ENCODE assay signal across 2 cellular contexts in the genomic region with DNA sequence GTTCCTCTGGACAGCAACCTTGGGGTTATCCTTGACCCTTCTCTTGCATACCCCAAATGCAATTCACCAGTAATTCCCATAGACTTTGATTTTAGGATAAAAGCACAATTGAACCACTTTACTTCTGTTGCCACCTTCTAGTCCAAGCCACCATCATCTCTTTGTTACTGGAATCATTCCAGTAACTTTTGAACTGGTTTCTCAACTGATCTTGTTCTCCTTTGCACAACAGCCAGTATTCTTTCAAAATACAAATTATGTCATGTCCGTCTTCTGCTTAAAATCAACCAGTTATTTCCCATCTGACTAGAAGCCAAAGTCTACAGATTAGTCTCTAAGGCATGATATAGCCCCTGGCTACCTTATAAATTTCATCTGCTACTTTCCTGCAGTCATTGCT.
TF ChIP-seq lines count a peak whose summit lies in the region.

No MANE protein-coding gene starts in this region.

TF ChIP-seq in liver, 16 proteins besides CTCF, POLR2A, EP300 and RAD21:
- no peak for TF ChIP-seq GABPA (IDR thresholded peaks at IDR 0.05 in 1 of 2, conservative IDR thresholded peaks at IDR 0.05 in 1 of 2)
- TF ChIP-seq TAF1 (conservative IDR thresholded peaks at IDR 0.05), result no peak
- TF ChIP-seq, protein P1, sequence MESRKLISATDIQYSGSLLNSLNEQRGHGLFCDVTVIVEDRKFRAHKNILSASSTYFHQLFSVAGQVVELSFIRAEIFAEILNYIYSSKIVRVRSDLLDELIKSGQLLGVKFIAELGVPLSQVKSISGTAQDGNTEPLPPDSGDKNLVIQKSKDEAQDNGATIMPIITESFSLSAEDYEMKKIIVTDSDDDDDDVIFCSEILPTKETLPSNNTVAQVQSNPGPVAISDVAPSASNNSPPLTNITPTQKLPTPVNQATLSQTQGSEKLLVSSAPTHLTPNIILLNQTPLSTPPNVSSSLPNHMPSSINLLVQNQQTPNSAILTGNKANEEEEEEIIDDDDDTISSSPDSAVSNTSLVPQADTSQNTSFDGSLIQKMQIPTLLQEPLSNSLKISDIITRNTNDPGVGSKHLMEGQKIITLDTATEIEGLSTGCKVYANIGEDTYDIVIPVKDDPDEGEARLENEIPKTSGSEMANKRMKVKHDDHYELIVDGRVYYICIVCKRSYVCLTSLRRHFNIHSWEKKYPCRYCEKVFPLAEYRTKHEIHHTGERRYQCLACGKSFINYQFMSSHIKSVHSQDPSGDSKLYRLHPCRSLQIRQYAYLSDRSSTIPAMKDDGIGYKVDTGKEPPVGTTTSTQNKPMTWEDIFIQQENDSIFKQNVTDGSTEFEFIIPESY (IDR thresholded peaks at IDR 0.05), result no peak
- TF ChIP-seq, protein P2, sequence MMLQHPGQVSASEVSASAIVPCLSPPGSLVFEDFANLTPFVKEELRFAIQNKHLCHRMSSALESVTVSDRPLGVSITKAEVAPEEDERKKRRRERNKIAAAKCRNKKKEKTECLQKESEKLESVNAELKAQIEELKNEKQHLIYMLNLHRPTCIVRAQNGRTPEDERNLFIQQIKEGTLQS (IDR thresholded peaks at IDR 0.05), result no peak
- TF ChIP-seq HNF4A (conservative IDR thresholded peaks at IDR 0.05), result peak; percentile 11 to 54
- TF ChIP-seq SP1 (IDR thresholded peaks at IDR 0.05), result no peak
- no peak for TF ChIP-seq HNF4G (IDR thresholded peaks at IDR 0.05)
- no peak for TF ChIP-seq EGR1 (IDR thresholded peaks at IDR 0.05; ENCODE audit: low read depth in 2 of 2)
- TF ChIP-seq JUND (IDR thresholded peaks at IDR 0.05), result peak in 1 of 2 donors; percentile 11
- TF ChIP-seq FOXA2 (IDR thresholded peaks at IDR 0.05), result no peak
- TF ChIP-seq FOXA1 (IDR thresholded peaks at IDR 0.05), result no peak
- peak in 1 of 2 donors; percentile 34 for TF ChIP-seq RXRA (IDR thresholded peaks at IDR 0.05)
- peak; percentile 33 for TF ChIP-seq YY1 (IDR thresholded peaks at IDR 0.05)
- TF ChIP-seq, protein P3, sequence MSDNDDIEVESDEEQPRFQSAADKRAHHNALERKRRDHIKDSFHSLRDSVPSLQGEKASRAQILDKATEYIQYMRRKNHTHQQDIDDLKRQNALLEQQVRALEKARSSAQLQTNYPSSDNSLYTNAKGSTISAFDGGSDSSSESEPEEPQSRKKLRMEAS (IDR thresholded peaks at IDR 0.05), result no peak
- no peak for TF ChIP-seq NR2F2 (IDR thresholded peaks at IDR 0.05)
- TF ChIP-seq, protein P4, sequence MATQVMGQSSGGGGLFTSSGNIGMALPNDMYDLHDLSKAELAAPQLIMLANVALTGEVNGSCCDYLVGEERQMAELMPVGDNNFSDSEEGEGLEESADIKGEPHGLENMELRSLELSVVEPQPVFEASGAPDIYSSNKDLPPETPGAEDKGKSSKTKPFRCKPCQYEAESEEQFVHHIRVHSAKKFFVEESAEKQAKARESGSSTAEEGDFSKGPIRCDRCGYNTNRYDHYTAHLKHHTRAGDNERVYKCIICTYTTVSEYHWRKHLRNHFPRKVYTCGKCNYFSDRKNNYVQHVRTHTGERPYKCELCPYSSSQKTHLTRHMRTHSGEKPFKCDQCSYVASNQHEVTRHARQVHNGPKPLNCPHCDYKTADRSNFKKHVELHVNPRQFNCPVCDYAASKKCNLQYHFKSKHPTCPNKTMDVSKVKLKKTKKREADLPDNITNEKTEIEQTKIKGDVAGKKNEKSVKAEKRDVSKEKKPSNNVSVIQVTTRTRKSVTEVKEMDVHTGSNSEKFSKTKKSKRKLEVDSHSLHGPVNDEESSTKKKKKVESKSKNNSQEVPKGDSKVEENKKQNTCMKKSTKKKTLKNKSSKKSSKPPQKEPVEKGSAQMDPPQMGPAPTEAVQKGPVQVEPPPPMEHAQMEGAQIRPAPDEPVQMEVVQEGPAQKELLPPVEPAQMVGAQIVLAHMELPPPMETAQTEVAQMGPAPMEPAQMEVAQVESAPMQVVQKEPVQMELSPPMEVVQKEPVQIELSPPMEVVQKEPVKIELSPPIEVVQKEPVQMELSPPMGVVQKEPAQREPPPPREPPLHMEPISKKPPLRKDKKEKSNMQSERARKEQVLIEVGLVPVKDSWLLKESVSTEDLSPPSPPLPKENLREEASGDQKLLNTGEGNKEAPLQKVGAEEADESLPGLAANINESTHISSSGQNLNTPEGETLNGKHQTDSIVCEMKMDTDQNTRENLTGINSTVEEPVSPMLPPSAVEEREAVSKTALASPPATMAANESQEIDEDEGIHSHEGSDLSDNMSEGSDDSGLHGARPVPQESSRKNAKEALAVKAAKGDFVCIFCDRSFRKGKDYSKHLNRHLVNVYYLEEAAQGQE (IDR thresholded peaks at IDR 0.05), result no peak

TF ChIP-seq in HepG2, 621 proteins besides CTCF, POLR2A, EP300 and RAD21:
- TF ChIP-seq, protein P5, sequence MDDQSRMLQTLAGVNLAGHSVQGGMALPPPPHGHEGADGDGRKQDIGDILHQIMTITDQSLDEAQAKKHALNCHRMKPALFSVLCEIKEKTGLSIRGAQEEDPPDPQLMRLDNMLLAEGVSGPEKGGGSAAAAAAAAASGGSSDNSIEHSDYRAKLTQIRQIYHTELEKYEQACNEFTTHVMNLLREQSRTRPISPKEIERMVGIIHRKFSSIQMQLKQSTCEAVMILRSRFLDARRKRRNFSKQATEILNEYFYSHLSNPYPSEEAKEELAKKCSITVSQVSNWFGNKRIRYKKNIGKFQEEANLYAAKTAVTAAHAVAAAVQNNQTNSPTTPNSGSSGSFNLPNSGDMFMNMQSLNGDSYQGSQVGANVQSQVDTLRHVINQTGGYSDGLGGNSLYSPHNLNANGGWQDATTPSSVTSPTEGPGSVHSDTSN (CRISPR knock-in tag; IDR thresholded peaks at IDR 0.05; ENCODE audit: borderline replicate concordance), result no peak
- TF ChIP-seq ZNF160 (CRISPR knock-in tag; IDR thresholded peaks at IDR 0.05) (no peak), ZNF432 (CRISPR knock-in tag; IDR thresholded peaks at IDR 0.05; ENCODE audit: borderline replicate concordance) (no peak), HDAC1 (CRISPR knock-in tag; IDR thresholded peaks at IDR 0.05) (no peak), RBAK (CRISPR knock-in tag; IDR thresholded peaks at IDR 0.05) (no peak), RFX5 (IDR thresholded peaks at IDR 0.05; ENCODE audit: low read depth, low read length) (no peak)
- TF ChIP-seq, protein P6, sequence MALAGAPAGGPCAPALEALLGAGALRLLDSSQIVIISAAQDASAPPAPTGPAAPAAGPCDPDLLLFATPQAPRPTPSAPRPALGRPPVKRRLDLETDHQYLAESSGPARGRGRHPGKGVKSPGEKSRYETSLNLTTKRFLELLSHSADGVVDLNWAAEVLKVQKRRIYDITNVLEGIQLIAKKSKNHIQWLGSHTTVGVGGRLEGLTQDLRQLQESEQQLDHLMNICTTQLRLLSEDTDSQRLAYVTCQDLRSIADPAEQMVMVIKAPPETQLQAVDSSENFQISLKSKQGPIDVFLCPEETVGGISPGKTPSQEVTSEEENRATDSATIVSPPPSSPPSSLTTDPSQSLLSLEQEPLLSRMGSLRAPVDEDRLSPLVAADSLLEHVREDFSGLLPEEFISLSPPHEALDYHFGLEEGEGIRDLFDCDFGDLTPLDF (CRISPR knock-in tag; IDR thresholded peaks at IDR 0.05), result no peak
- TF ChIP-seq, protein P7, sequence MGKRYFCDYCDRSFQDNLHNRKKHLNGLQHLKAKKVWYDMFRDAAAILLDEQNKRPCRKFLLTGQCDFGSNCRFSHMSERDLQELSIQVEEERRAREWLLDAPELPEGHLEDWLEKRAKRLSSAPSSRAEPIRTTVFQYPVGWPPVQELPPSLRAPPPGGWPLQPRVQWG (CRISPR knock-in tag; IDR thresholded peaks at IDR 0.05; ENCODE audit: borderline replicate concordance, low read depth), result no peak
- TF ChIP-seq, protein P8, sequence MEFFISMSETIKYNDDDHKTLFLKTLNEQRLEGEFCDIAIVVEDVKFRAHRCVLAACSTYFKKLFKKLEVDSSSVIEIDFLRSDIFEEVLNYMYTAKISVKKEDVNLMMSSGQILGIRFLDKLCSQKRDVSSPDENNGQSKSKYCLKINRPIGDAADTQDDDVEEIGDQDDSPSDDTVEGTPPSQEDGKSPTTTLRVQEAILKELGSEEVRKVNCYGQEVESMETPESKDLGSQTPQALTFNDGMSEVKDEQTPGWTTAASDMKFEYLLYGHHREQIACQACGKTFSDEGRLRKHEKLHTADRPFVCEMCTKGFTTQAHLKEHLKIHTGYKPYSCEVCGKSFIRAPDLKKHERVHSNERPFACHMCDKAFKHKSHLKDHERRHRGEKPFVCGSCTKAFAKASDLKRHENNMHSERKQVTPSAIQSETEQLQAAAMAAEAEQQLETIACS (CRISPR knock-in tag; IDR thresholded peaks at IDR 0.05), result no peak
- TF ChIP-seq, protein P9, sequence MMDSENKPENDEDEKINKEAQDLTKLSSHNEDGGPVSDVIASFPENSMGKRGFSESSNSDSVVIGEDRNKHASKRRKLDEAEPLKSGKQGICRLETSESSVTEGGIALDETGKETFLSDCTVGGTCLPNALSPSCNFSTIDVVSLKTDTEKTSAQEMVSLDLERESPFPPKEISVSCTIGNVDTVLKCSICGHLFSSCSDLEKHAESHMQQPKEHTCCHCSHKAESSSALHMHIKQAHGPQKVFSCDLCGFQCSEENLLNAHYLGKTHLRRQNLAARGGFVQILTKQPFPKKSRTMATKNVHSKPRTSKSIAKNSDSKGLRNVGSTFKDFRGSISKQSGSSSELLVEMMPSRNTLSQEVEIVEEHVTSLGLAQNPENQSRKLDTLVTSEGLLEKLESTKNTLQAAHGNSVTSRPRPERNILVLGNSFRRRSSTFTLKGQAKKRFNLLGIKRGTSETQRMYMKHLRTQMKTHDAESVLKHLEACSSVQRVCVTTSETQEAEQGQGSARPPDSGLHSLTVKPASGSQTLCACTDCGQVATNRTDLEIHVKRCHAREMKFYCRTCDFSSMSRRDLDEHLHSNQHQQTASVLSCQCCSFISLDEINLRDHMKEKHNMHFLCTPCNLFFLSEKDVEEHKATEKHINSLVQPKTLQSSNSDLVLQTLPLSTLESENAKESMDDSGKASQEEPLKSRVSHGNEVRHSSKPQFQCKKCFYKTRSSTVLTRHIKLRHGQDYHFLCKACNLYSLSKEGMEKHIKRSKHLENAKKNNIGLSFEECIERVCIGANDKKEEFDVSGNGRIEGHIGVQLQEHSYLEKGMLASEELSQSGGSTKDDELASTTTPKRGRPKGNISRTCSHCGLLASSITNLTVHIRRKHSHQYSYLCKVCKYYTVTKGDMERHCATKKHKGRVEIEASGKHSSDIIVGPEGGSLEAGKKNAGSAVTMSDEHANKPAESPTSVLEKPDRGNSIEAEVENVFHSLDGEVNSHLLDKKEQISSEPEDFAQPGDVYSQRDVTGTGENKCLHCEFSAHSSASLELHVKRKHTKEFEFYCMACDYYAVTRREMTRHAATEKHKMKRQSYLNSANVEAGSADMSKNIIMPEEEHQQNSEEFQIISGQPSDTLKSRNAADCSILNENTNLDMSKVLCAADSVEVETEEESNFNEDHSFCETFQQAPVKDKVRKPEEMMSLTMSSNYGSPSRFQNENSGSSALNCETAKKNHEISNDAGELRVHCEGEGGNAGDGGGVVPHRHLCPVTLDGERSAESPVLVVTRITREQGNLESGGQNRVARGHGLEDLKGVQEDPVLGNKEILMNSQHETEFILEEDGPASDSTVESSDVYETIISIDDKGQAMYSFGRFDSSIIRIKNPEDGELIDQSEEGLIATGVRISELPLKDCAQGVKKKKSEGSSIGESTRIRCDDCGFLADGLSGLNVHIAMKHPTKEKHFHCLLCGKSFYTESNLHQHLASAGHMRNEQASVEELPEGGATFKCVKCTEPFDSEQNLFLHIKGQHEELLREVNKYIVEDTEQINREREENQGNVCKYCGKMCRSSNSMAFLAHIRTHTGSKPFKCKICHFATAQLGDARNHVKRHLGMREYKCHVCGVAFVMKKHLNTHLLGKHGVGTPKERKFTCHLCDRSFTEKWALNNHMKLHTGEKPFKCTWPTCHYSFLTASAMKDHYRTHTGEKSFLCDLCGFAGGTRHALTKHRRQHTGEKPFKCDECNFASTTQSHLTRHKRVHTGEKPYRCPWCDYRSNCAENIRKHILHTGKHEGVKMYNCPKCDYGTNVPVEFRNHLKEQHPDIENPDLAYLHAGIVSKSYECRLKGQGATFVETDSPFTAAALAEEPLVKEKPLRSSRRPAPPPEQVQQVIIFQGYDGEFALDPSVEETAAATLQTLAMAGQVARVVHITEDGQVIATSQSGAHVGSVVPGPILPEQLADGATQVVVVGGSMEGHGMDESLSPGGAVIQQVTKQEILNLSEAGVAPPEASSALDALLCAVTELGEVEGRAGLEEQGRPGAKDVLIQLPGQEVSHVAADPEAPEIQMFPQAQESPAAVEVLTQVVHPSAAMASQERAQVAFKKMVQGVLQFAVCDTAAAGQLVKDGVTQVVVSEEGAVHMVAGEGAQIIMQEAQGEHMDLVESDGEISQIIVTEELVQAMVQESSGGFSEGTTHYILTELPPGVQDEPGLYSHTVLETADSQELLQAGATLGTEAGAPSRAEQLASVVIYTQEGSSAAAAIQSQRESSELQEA (CRISPR knock-in tag; IDR thresholded peaks at IDR 0.05; ENCODE audit: not compliant biosample characterization), result no peak
